ENCODE assay signal across 34 cellular contexts in the genomic region with DNA sequence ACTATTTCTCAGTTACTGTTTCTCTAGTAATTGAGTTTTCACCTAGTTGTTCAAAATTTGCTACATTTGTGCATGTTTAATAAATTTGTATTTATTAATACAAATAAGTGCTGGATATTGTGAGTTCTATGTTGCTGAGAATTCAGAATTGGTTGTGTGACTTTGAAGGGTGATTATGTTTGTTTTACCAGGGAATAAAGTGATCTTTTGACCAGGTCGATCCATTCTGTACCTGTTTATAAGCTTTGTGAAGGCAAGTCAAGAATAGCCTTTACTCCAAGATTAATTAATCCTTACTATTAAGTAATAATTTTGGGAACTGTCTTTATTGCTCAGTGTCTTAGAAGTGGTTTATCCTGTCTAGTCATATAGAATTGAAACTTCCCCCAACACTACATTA.
"Had no signal": no experiment of that assay in that cellular context is flagged by ENCODE, and none has a peak within 500 bp of the region (broad histone marks: within the 10 kb centered on the region; RNA-seq: fewer than 3 reads in every experiment).

No MANE protein-coding gene starts in this region.

- H3K27me3 ChIP-seq: adrenal gland, ascending aorta, body of pancreas, brain microvascular endothelial cell, breast epithelium, cardiac muscle cell had no signal

- H3K27ac ChIP-seq: adrenal gland, ascending aorta, body of pancreas, brain microvascular endothelial cell, breast epithelium, cardiac muscle cell had no signal

- H3K4me3 ChIP-seq: adrenal gland, ascending aorta, body of pancreas, breast epithelium, cardiac muscle cell had no signal

- H3K36me3 ChIP-seq: adrenal gland, ascending aorta, brain microvascular endothelial cell, breast epithelium, cardiac muscle cell had no signal

- H3K9me3 ChIP-seq: adrenal gland, ascending aorta, body of pancreas, breast epithelium had no signal

- FAIRE-seq: astrocyte, bronchial epithelial cell had no signal

- DNase-seq: activated effector memory CD4-positive, alpha-beta T cell treated with anti-CD3 and anti-CD28 coated beads, Interleukin-2, amount 50 U/mL, for 16 hours; activated effector memory CD4-positive, alpha-beta T cell treated with Interleukin-2 at 50 U/mL for 16 hours; activated gamma-delta T cell; activated gamma-delta T cell treated with Interleukin-2 at 50 U/mL for 16 hours; activated naive CD4-positive, alpha-beta T cell; activated naive CD4-positive, alpha-beta T cell treated with anti-CD3 and anti-CD28 coated beads for 36 hours; activated naive CD4-positive, alpha-beta T cell treated with anti-CD3 and anti-CD28 coated beads, Interleukin-2, amount 10 ng/mL, durations not matched to agents 7 days and 5 days; activated naive CD4-positive, alpha-beta T cell treated with anti-CD3 and anti-CD28 coated beads, Interleukin-2, amount 50 U/mL, for 16 hours; activated naive CD4-positive, alpha-beta T cell treated with Interleukin-2 at 50 U/mL for 16 hours; activated naive CD8-positive, alpha-beta T cell treated with anti-CD3 and anti-CD28 coated beads for 36 hours; activated naive CD8-positive, alpha-beta T cell treated with anti-CD3 and anti-CD28 coated beads, Interleukin-2, amount 10 ng/mL, durations not matched to agents 7 days and 5 days; activated naive CD8-positive, alpha-beta T cell treated with anti-CD3 and anti-CD28 coated beads, Interleukin-2, amount 50 U/mL, for 24 hours; activated T-cell treated with anti-CD3 and anti-CD28 coated beads, Interleukin-2, amount 50 U/mL, for 1 hour; activated T-cell treated with anti-CD3 and anti-CD28 coated beads, Interleukin-2, amount 50 U/mL, for 24 hours; activated T-cell treated with anti-CD3 and anti-CD28 coated beads, Interleukin-2, amount 50 U/mL, for 4 hours; activated T-cell treated with anti-CD3 and anti-CD28 coated beads, Interleukin-2, amount 50 U/mL, for 48 hours; activated T-cell treated with anti-CD3 and anti-CD28 coated beads, Interleukin-2, amount 50 U/mL, for 72 hours; adrenal gland; amniotic stem cell; amygdala; anterior cingulate cortex; aorta; body of pancreas; brain microvascular endothelial cell; caudate nucleus; central memory CD4-positive, alpha-beta T cell; cerebellar nuclear complex had no signal

- ATAC-seq: activated naive CD4-positive, alpha-beta T cell treated with anti-CD3 and anti-CD28 coated beads, Interleukin-2, amount 50 U/mL, for 72 hours; activated naive CD8-positive, alpha-beta T cell treated with anti-CD3 and anti-CD28 coated beads, Interleukin-2, amount 50 U/mL, for 24 hours; activated T-cell treated with anti-CD3 and anti-CD28 coated beads, Interleukin-2, amount 50 U/mL, for 4 hours; activated T-cell treated with anti-CD3 and anti-CD28 coated beads, Interleukin-2, amount 50 U/mL, for 72 hours; activated T-helper 17 cell treated with anti-CD3 and anti-CD28 coated beads, Interleukin-2, amount 50 U/mL, for 72 hours; body of pancreas had no signal

- H3K4me1 ChIP-seq: adrenal gland, ascending aorta, body of pancreas, breast epithelium had no signal
